Comparison of ENCODE assay signal across 8 cellular contexts in genomic region chr16:85947511-85948509, GRCh38. TPM values are rescaled to one million over a fixed set of nuclear protein-coding genes. Genes with fewer than 3 reads are reported as not detected.
DNase-seq lines count a peak whose midpoint lies in the region; ATAC-seq, FAIRE-seq and TF ChIP-seq lines count a peak whose summit lies in the region.

No MANE protein-coding gene starts in this region.

- DNase-seq in GM13976 (ENCODE audit: low spot score) = peak; percentile 89
- no peak for DNase-seq in Panc1 (ENCODE audit: low read depth, low spot score)
- no peak for DNase-seq in HepG2 (ENCODE audit: low spot score)
- DNase-seq in SKM-1 treated with dmso at 0.1 percent for 144 hours (lab: John Stamatoyannopoulos, UW; ENCODE audit: unreplicated experiment) = no peak
- DNase-seq in NCI-H2196 treated with DMSO at 0.1 percent for 48 hours (lab: John Stamatoyannopoulos, UW; ENCODE audit: unreplicated experiment) = no peak
- DNase-seq in GDM1 (lab: John Stamatoyannopoulos, UW) = no peak
- DNase-seq in H7 = no peak

- CTCF ChIA-PET in Panc1 (lab: Charles Lee) (no interaction called here), HepG2 (lab: Yijun Ruan, JAX; ENCODE audit: low intra/inter-chr PET ratio, low total read pairs) (no interaction called here)

- H3K27ac ChIP-seq in Panc1 (ENCODE audit: low read length) = no peak overlapping the region
- no peak overlapping the region for H3K27ac ChIP-seq in HepG2 (ENCODE audit: extremely low read length, insufficient read depth, low read length)

- no peak overlapping the region for H2AFZ ChIP-seq in HepG2 (ENCODE audit: low read length)

- H3K9me3 ChIP-seq in Panc1 (ENCODE audit: control insufficient read depth, insufficient read depth, low read depth, low read length) (no peaks in the 10 kb centered on the region), HepG2 (ENCODE audit: low read length) (no peaks in the 10 kb centered on the region)

- POLR2A ChIA-PET in Panc1 (lab: Charles Lee) (no interaction called here), HepG2 (lab: Yijun Ruan, JAX) (no interaction called here)

- TF ChIP-seq POLR2A in HepG2 (IDR thresholded peaks at IDR 0.05; ENCODE audit: insufficient read depth in 1 of 2, low read depth in 2 of 2, low read length in 2 of 2) = no peak

- H3K36me3 ChIP-seq in Panc1 (ENCODE audit: control insufficient read depth, insufficient read depth, low read length) (no peaks in the 10 kb centered on the region), HepG2 (replicated peaks in 1 of 2; ENCODE audit: control insufficient read depth in 1 of 2, insufficient read depth in 2 of 2, low read length in 2 of 2) (no peaks in the 10 kb centered on the region), H7 (replicated peaks; ENCODE audit: control insufficient read depth, insufficient read depth, low read length) (no peaks in the 10 kb centered on the region)

- no peaks in the 10 kb centered on the region for H4K20me1 ChIP-seq in HepG2 (ENCODE audit: insufficient read depth, low read length)

- H3K27me3 ChIP-seq in Panc1 (ENCODE audit: control insufficient read depth, insufficient read depth, low read length) = no peaks in the 10 kb centered on the region; the same call in 1 of the 2 replicates
- H3K27me3 ChIP-seq in HepG2 (ENCODE audit: control insufficient read depth in 1 of 2, insufficient read depth in 2 of 2, low read length in 2 of 2) = peaks cover 0 to 31% of the 10 kb centered on the region in 2 experiments; a peak in 4 of 5 replicates
- no peaks in the 10 kb centered on the region for H3K27me3 ChIP-seq in H7 (ENCODE audit: control insufficient read depth, insufficient read depth, low read length)

- intact Hi-C loops in Panc1 (cut with micrococcal nuclease; ENCODE audit: unreplicated experiment) = no loop called here
- intact Hi-C loops in HepG2 (cut with micrococcal nuclease; ENCODE audit: unreplicated experiment) = no loop called here

- no peak overlapping the region for H3K9ac ChIP-seq in HepG2 (ENCODE audit: insufficient read depth, low read depth, low read length)

- H3K4me1 ChIP-seq in Panc1 (ENCODE audit: control insufficient read depth, insufficient read depth, low read length) (no peaks in the 10 kb centered on the region), HepG2 (ENCODE audit: insufficient read depth, low read length) (peaks cover 8% of the 10 kb centered on the region; the same call in 1 of the 2 replicates)

- H3K4me2 ChIP-seq in HepG2 (ENCODE audit: low read depth, low read length) = no peak overlapping the region

- 71% methylated on average over 40 of the region's 50 CpGs for WGBS in HepG2 (ENCODE audit: low lambda C conversion rate)

- no peaks in the 10 kb centered on the region for H3K79me2 ChIP-seq in HepG2 (ENCODE audit: insufficient read depth, low read length)

- no TSS peak for BruUV-seq in Panc1 (replicated peaks; lab: Mats Ljungman, UMichigan)
- no TSS peak for BruUV-seq in HepG2 (replicated peaks; lab: Mats Ljungman, UMichigan)

- FAIRE-seq in HepG2 (lab: Jason Lieb, UNC) = no peak

- peak; percentile 61 for ATAC-seq in GM21825 (IDR thresholded peaks at IDR 0.05; ENCODE audit: unreplicated experiment)
- no peak for ATAC-seq in Panc1
- ATAC-seq in HepG2 = no peak

- no peak for TF ChIP-seq EP300 in HepG2 (IDR thresholded peaks at IDR 0.05; ENCODE audit: low read depth in 2 of 2, low read length in 2 of 2)
- no peak for TF ChIP-seq EP300 in HepG2 (CRISPR knock-in tag; IDR thresholded peaks at IDR 0.05; ENCODE audit: borderline replicate concordance)

- in situ Hi-C loops in GM13976 (cut with MboI; ENCODE audit: low sequenced_read_pairs, unreplicated experiment) = no loop called here
- in situ Hi-C loops in Panc1 (cut with HindIII; ENCODE audit: low pct_unique_long_range_greater_than_20kb, low sequenced_read_pairs) = no loop called here
- in situ Hi-C loops in HepG2 (cut with HindIII; ENCODE audit: extremely low pct_ligation_motif_present, low pct_unique_long_range_greater_than_20kb) = no loop called here

- no peak for TF ChIP-seq RAD21 in HepG2 (CRISPR knock-in tag; IDR thresholded peaks at IDR 0.05)

- H3K4me3 ChIP-seq in Panc1 (ENCODE audit: low read depth in 2 of 2, low read length in 2 of 2) (peak overlapping the region; percentile 14 to 39), HepG2 (replicated peaks in 1 of 3; ENCODE audit: insufficient read depth in 1 of 3, low read depth in 2 of 3, low read length in 3 of 3) (no peak overlapping the region), H7 (ENCODE audit: insufficient read depth, low read depth, low read length) (no peak overlapping the region)

- TF ChIP-seq CTCF in GM13976 (IDR thresholded peaks at IDR 0.05; ENCODE audit: borderline replicate concordance, control extremely low read depth, extremely low read depth, insufficient read depth, missing control alignments) (no peak), Panc1 (IDR thresholded peaks at IDR 0.05) (no peak), HepG2 (CRISPR knock-in tag; IDR thresholded peaks at IDR 0.05) (no peak)

TF ChIP-seq in HepG2, 621 proteins besides CTCF, POLR2A, EP300 and RAD21:
- TF ChIP-seq TAF15 (IDR thresholded peaks at IDR 0.05; ENCODE audit: low read depth, low read length, poor library complexity, severe bottlenecking) = no peak
- TF ChIP-seq ZNF629 (CRISPR knock-in tag; conservative IDR thresholded peaks at IDR 0.05) = peak; percentile 45

RNA-seq across cellular contexts. Expression of gene IRF8, which starts 48.8 kb away (rescaled TPM):
- total RNA-seq in Panc1 (2021; ENCODE audit: unreplicated experiment) (0.62 TPM), HepG2 (2016; rRNA removed; fragmentation: Illumina TruSeq; extraction: Trizol) (not detected in 2 replicates)
- not detected for polyA plus RNA-seq in Panc1 (2012; ENCODE audit: insufficient read length)
- not detected in 2 replicates for total RNA-seq in HepG2 (2016; cell fraction: cytosol; rRNA removed; fragmentation: Illumina TruSeq; extraction: Trizol; ENCODE audit: low read depth)
- total RNA-seq in HepG2 (2016; cell fraction: insoluble cytoplasmic fraction; rRNA removed; fragmentation: Illumina TruSeq; extraction: Trizol) = not detected in 2 replicates
- not detected in 2 replicates for total RNA-seq in HepG2 (2016; cell fraction: membrane; rRNA removed; fragmentation: Illumina TruSeq; extraction: Trizol)
- total RNA-seq in HepG2 (2016; cell fraction: nucleus; rRNA removed; fragmentation: Illumina TruSeq; extraction: Trizol) = not detected in 2 replicates
- polyA plus RNA-seq in HepG2 (2011; rRNA removed) = not detected in 2 replicates
- polyA plus RNA-seq in HepG2 (2011; cell fraction: cytosol; rRNA removed) = 0.05 TPM in 1 of 2 replicates, not detected in the other
- 0.28 TPM in 1 of 2 replicates, not detected in the other for polyA plus RNA-seq in HepG2 (2011; cell fraction: nucleus; rRNA removed)
- not detected in 2 replicates for polyA plus RNA-seq in HepG2 (2012)
- not detected in 2 replicates for polyA plus RNA-seq in HepG2 (2016; cell fraction: cytosol; fragmentation: Illumina TruSeq; extraction: Trizol; ENCODE audit: low read depth)
- polyA plus RNA-seq in HepG2 (2016; cell fraction: insoluble cytoplasmic fraction; fragmentation: Illumina TruSeq; extraction: Trizol; ENCODE audit: low read depth) = not detected in 2 replicates
- polyA plus RNA-seq in HepG2 (2016; cell fraction: membrane; fragmentation: Illumina TruSeq; extraction: Trizol; ENCODE audit: low read depth) = not detected in 2 replicates
- polyA plus RNA-seq in HepG2 (2016; cell fraction: nucleus; fragmentation: Illumina TruSeq; extraction: Trizol; ENCODE audit: insufficient read depth, low read depth) = not detected in 2 replicates
- polyA minus RNA-seq in HepG2 (2011; rRNA and poly(A)+ RNA removed; ENCODE audit: low replicate concordance) = 0.61 TPM in 1 of 2 replicates, not detected in the other
- not detected in 2 replicates for polyA minus RNA-seq in HepG2 (2011; cell fraction: cytosol; rRNA and poly(A)+ RNA removed)
- not detected in 2 replicates for polyA minus RNA-seq in HepG2 (2011; cell fraction: nucleus; rRNA and poly(A)+ RNA removed)
- 0.21 and 2.7 TPM in 2 replicates for total RNA-seq in H7 (2014; rRNA removed; shearing (Covaris generic))

Comparison
In these comparisons a context has a peak if more than half of its experiments do, and no peak if none do; other contexts are left out.
1. H3K4me3 ChIP-seq: peak in Panc1 (2 of 2); none in HepG2 (0 of 3) and H7 (single experiment).